ENCODE assay signal across 8 cellular contexts in genomic region chr17:75205037-75205792, GRCh38. TPM values are rescaled to one million over a fixed set of nuclear protein-coding genes. Genes with fewer than 3 reads are reported as not detected.
DNase-seq lines count a peak whose midpoint lies in the region; ATAC-seq and TF ChIP-seq lines count a peak whose summit lies in the region.

A gene with protein sequence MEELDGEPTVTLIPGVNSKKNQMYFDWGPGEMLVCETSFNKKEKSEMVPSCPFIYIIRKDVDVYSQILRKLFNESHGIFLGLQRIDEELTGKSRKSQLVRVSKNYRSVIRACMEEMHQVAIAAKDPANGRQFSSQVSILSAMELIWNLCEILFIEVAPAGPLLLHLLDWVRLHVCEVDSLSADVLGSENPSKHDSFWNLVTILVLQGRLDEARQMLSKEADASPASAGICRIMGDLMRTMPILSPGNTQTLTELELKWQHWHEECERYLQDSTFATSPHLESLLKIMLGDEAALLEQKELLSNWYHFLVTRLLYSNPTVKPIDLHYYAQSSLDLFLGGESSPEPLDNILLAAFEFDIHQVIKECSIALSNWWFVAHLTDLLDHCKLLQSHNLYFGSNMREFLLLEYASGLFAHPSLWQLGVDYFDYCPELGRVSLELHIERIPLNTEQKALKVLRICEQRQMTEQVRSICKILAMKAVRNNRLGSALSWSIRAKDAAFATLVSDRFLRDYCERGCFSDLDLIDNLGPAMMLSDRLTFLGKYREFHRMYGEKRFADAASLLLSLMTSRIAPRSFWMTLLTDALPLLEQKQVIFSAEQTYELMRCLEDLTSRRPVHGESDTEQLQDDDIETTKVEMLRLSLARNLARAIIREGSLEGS (plus strand): TSS chr17:75205679. CDS start chr17:75205762, 83 bp downstream.

- H3K27me3 ChIP-seq in mononuclear cell (ENCODE audit: insufficient read depth, low read length): no peaks in the 10 kb centered on the region

- TF ChIP-seq CTCF in epithelial cell of esophagus (IDR thresholded peaks at IDR 0.05; ENCODE audit: insufficient read depth, low read depth, low read length, missing control alignments): no peak

- H3K9me3 Mint-ChIP-seq in IgD-negative memory B cell: no peaks in the 10 kb centered on the region

- H3K36me3 Mint-ChIP-seq in IgD-negative memory B cell: no peaks in the 10 kb centered on the region

- peak; percentile 75 for DNase-seq in CMK (ENCODE audit: low read depth)
- peak; percentile 96 for DNase-seq in OCI-M1 (lab: John Stamatoyannopoulos, UW)
- DNase-seq in activated T-cell treated with anti-CD3 and anti-CD28 coated beads for 24 hours (ENCODE audit: low read depth): peak; percentile 91
- peak; percentile 94 for DNase-seq in epithelial cell of esophagus (ENCODE audit: low read depth)
- DNase-seq in stimulated activated CD8-positive, alpha-beta memory T cell treated with anti-CD3 and anti-CD28 coated beads, Interleukin-2, amount 100 ng/mL, for 48 hours (ENCODE audit: low read depth in 2 of 2): peak; percentile 87 to 91

- H3K4me1 Mint-ChIP-seq in IgD-negative memory B cell: peaks cover 10 to 23% (median 15%) of the 10 kb centered on the region in 3 donors

- H3K4me3 Mint-ChIP-seq in IgD-negative memory B cell: peak within 1 kb of the TSS; percentile 94 to 98 (median 96)

- H3K4me1 ChIP-seq in mononuclear cell (ENCODE audit: insufficient read depth, low read length): peaks cover 29% of the 10 kb centered on the region

- peak within 1 kb of the TSS; percentile 96 to 99 (median 98) for H3K27ac Mint-ChIP-seq in IgD-negative memory B cell

- H3K9me3 ChIP-seq in mononuclear cell (ENCODE audit: low read depth, low read length): no peaks in the 10 kb centered on the region

- H3K4me3 ChIP-seq in epithelial cell of esophagus (ENCODE audit: low read length) (peak within 1 kb of the TSS; percentile 99), mononuclear cell (ENCODE audit: low read length) (peak within 1 kb of the TSS; percentile 85)

- peak; percentile 85 for ATAC-seq in GM21423 (IDR thresholded peaks at IDR 0.05; ENCODE audit: unreplicated experiment)

- no peaks in the 10 kb centered on the region for H3K27me3 Mint-ChIP-seq in IgD-negative memory B cell

RNA-seq across cellular contexts. Expression of the gene that starts here (rescaled TPM):
- 32.3 TPM for polyA plus RNA-seq in IgD-negative memory B cell
- 25.6 TPM for total RNA-seq in mononuclear cell

Comparison
In these comparisons a context has a peak if more than half of its experiments do, and no peak if none do; other contexts are left out.
1. Peak in every context shown above with its lines: DNase-seq, ATAC-seq and H3K4me3 ChIP-seq.